Comparison of ENCODE assay signal across 9 cellular contexts in genomic region chr10:103645141-103646054, GRCh38.
DNase-seq lines count a peak whose midpoint lies in the region; ATAC-seq and TF ChIP-seq lines count a peak whose summit lies in the region.
"Had no signal": no experiment of that assay in that cellular context is flagged by ENCODE, and none has a peak within 500 bp of the region (broad histone marks: within the 10 kb centered on the region; RNA-seq: fewer than 3 reads in every experiment).

No MANE protein-coding gene starts in this region.

- no peaks in the 10 kb centered on the region for H3K9me3 Mint-ChIP-seq in activated CD4-positive, alpha-beta memory T cell treated with anti-CD3 and anti-CD28 coated beads for 36 hours
- H3K9me3 Mint-ChIP-seq in immature natural killer cell, result no peaks in the 10 kb centered on the region

- H3K9me3 ChIP-seq in IMR-90 (ENCODE audit: control insufficient read depth, insufficient read depth, low read length), result no peaks in the 10 kb centered on the region
- H3K9me3 ChIP-seq in tibial artery, result no peaks in the 10 kb centered on the region

- peaks cover 65% of the 10 kb centered on the region for H3K9me1 ChIP-seq in IMR-90 (ENCODE audit: insufficient read depth, low read length)

- dilution Hi-C loops in IMR-90 (cut with HindIII; ENCODE audit: low sequenced_read_pairs, unreplicated experiment), result no loop called here

- H3K27me3 ChIP-seq in IMR-90 (ENCODE audit: control insufficient read depth, insufficient read depth, low read length) (no peaks in the 10 kb centered on the region), tibial artery (no peaks in the 10 kb centered on the region)

- peak overlapping the region in 1 of 2 experiments; percentile 31; a peak in 2 of 4 replicates for H4K8ac ChIP-seq in IMR-90 (ENCODE audit: low read depth in 2 of 2, low read length in 2 of 2)

- WGBS in IMR-90 (ENCODE audit: extremely low coverage in 2 of 2, insufficient read length in 1 of 2), 2 experiments, result 12% methylated on average over 5 of the region's 12 CpGs; no CpG with 5 or more reads in 1 of the 2 experiments

- peak; percentile 99 for DNase-seq in IMR-90
- DNase-seq in astrocyte of the spinal cord (ENCODE audit: low read depth, low spot score), result peak; percentile 86
- peak; percentile 52 to 59 for DNase-seq in left colon
- peak; percentile 78 to 86 for DNase-seq in tibial artery
- DNase-seq in stimulated activated naive CD4-positive, alpha-beta T cell treated with Interleukin-2 at 50 U/mL for 16 hours (lab: John Stamatoyannopoulos, UW), result no peak
- DNase-seq in activated CD4-positive, alpha-beta memory T cell treated with anti-CD3 and anti-CD28 coated beads for 36 hours, result no peak
- DNase-seq in immature natural killer cell, result no peak
- DNase-seq: SW 1271 had no signal

- H3K36me3 ChIP-seq in IMR-90 (ENCODE audit: control insufficient read depth, insufficient read depth, low read length), result peaks cover 18% of the 10 kb centered on the region
- peaks cover 0 to 21% (median 4%) of the 10 kb centered on the region in 3 donors for H3K36me3 ChIP-seq in tibial artery

- peak; percentile 86 for ATAC-seq in IMR-90 (ENCODE audit: low read depth)
- peak; percentile 15 for ATAC-seq in left colon
- no peak for ATAC-seq in HG03108 (IDR thresholded peaks at IDR 0.05; ENCODE audit: unreplicated experiment)

- H4K20me1 ChIP-seq in IMR-90 (ENCODE audit: insufficient read depth, low read length), result peaks cover 71% of the 10 kb centered on the region

- H4K5ac ChIP-seq in IMR-90 (ENCODE audit: low read depth, low read length), result no peak overlapping the region

- H2AK5ac ChIP-seq in IMR-90 (ENCODE audit: low read depth, low read length), result peak overlapping the region; percentile 66

- no peak overlapping the region for H3K56ac ChIP-seq in IMR-90 (ENCODE audit: extremely low read depth, insufficient read depth, low read length)

- no peak overlapping the region for H3K27ac Mint-ChIP-seq in activated CD4-positive, alpha-beta memory T cell treated with anti-CD3 and anti-CD28 coated beads for 36 hours
- H3K27ac Mint-ChIP-seq in immature natural killer cell, result no peak overlapping the region

- H2BK15ac ChIP-seq in IMR-90 (ENCODE audit: low read depth, low read length), result no peak overlapping the region; the same call in 2 of the 3 replicates

- H3K79me1 ChIP-seq in IMR-90 (ENCODE audit: low read depth in 1 of 2, low read length in 2 of 2), result peaks cover 61 to 96% of the 10 kb centered on the region in 2 experiments

- peak overlapping the region; percentile 48 for H2BK5ac ChIP-seq in IMR-90 (ENCODE audit: low read depth, low read length, poor library complexity, severe bottlenecking)

- no peak overlapping the region for H3K4me3 ChIP-seq in IMR-90 (ENCODE audit: insufficient read depth, low read depth, low read length)
- no peak overlapping the region for H3K4me3 ChIP-seq in astrocyte of the spinal cord (ENCODE audit: low read depth, low read length)
- no peak overlapping the region for H3K4me3 ChIP-seq in tibial artery

- peak overlapping the region; percentile 16 for H2BK120ac ChIP-seq in IMR-90 (ENCODE audit: low read depth, low read length)

- H3K27me3 Mint-ChIP-seq in activated CD4-positive, alpha-beta memory T cell treated with anti-CD3 and anti-CD28 coated beads for 36 hours, result no peaks in the 10 kb centered on the region
- H3K27me3 Mint-ChIP-seq in immature natural killer cell (ENCODE audit: low read depth in 3 of 3), result peaks cover 0 to 5% (median 3%) of the 10 kb centered on the region in 3 donors

- H3K9ac ChIP-seq in IMR-90 (ENCODE audit: low read depth, low read length), result no peak overlapping the region

- peak overlapping the region; percentile 70 for H2AK9ac ChIP-seq in IMR-90 (replicated peaks; ENCODE audit: low read depth, low read length, poor library complexity)

- peak overlapping the region; percentile 4; the same call in 1 of the 2 replicates for H3K4me2 ChIP-seq in IMR-90 (ENCODE audit: low read depth, low read length)

- CTCF ChIA-PET in IMR-90 (lab: Yijun Ruan, JAX), result interaction anchor here (1.3 kb wide), 1 partner anchor 41 kb away, joined by 3 read pairs; no protein-coding TSS in a partner anchor
- CTCF ChIA-PET in activated CD4-positive, alpha-beta memory T cell treated with anti-CD3 and anti-CD28 coated beads for 36 hours (lab: Charles Lee), result interaction anchor here (1.5 to 2.2 kb wide), 2 partner anchors 41 kb away, joined by 5 to 8 read pairs; no protein-coding TSS in a partner anchor

- no peak overlapping the region; the same call in 1 of the 2 replicates for H3K23ac ChIP-seq in IMR-90 (ENCODE audit: low read depth, low read length)

- peak; percentile 55; the same call in 1 of the 2 replicates for TF ChIP-seq POLR2A in IMR-90 (IDR thresholded peaks at IDR 0.05; ENCODE audit: low read depth, low read length)

- peak overlapping the region; percentile 53 for H2AFZ ChIP-seq in IMR-90 (replicated peaks; ENCODE audit: low read length, poor library complexity)

- POLR2A ChIA-PET in IMR-90 (lab: Charles Lee; ENCODE audit: unreplicated experiment), result interaction anchor here (1.3 kb wide), 1 partner anchor 11 kb away, joined by 3 read pairs; no protein-coding TSS in a partner anchor
- POLR2A ChIA-PET in activated CD4-positive, alpha-beta memory T cell treated with anti-CD3 and anti-CD28 coated beads for 36 hours (lab: Charles Lee), result no interaction called here

- TF ChIP-seq CTCF in IMR-90 (conservative IDR thresholded peaks at IDR 0.05; ENCODE audit: low read depth, low read length), result no peak
- no peak for TF ChIP-seq CTCF in astrocyte of the spinal cord (IDR thresholded peaks at IDR 0.05; ENCODE audit: low read depth, low read length)
- no peak for TF ChIP-seq CTCF in tibial artery (IDR thresholded peaks at IDR 0.05)

- 0 out of 2 replicates have a peak overlapping the region, but pooled peaks have one; percentile 3 for H2BK20ac ChIP-seq in IMR-90 (ENCODE audit: low read depth, low read length)

- H4K91ac ChIP-seq in IMR-90 (ENCODE audit: insufficient read depth, low read depth, low read length), result no peak overlapping the region; the same call in 1 of the 2 replicates

- H3K36me3 Mint-ChIP-seq in activated CD4-positive, alpha-beta memory T cell treated with anti-CD3 and anti-CD28 coated beads for 36 hours, result no peaks in the 10 kb centered on the region
- no peaks in the 10 kb centered on the region for H3K36me3 Mint-ChIP-seq in immature natural killer cell

- peak overlapping the region; percentile 4; the same call in 1 of the 2 replicates for H3K18ac ChIP-seq in IMR-90 (ENCODE audit: low read depth, low read length)

- no TSS peak for BruUV-seq in IMR-90 (replicated peaks; lab: Mats Ljungman, UMichigan)

- no peak for TF ChIP-seq RAD21 in IMR-90 (IDR thresholded peaks at IDR 0.05; ENCODE audit: low read length)

- H3K4me1 ChIP-seq in IMR-90 (ENCODE audit: control insufficient read depth, insufficient read depth, low read length), result peaks cover 33% of the 10 kb centered on the region
- peaks cover 4 to 73% (median 66%) of the 10 kb centered on the region in 4 donors for H3K4me1 ChIP-seq in tibial artery

- no peaks in the 10 kb centered on the region for H3K4me1 Mint-ChIP-seq in activated CD4-positive, alpha-beta memory T cell treated with anti-CD3 and anti-CD28 coated beads for 36 hours (ENCODE audit: low read depth)
- no peaks in the 10 kb centered on the region for H3K4me1 Mint-ChIP-seq in immature natural killer cell

- H3K4me3 Mint-ChIP-seq in activated CD4-positive, alpha-beta memory T cell treated with anti-CD3 and anti-CD28 coated beads for 36 hours, result no peak overlapping the region
- no peak overlapping the region for H3K4me3 Mint-ChIP-seq in immature natural killer cell

- intact Hi-C loops in IMR-90 (cut with micrococcal nuclease), result loop anchor here (2.0 kb wide), 1 partner anchor 15 kb away; no protein-coding TSS in a partner anchor
- intact Hi-C loops in left colon (cut with DNase I, micrococcal nuclease), result no loop called here
- intact Hi-C loops in tibial artery (cut with DNase I; ENCODE audit: low total_unique reads), result no loop called here
- intact Hi-C loops in activated CD4-positive, alpha-beta memory T cell treated with anti-CD3 and anti-CD28 coated beads for 36 hours (cut with micrococcal nuclease), result no loop called here

- peak overlapping the region; percentile 59 for H3K27ac ChIP-seq in IMR-90 (ENCODE audit: insufficient read depth, low read length)
- peak overlapping the region; percentile 61 to 72 for H3K27ac ChIP-seq in tibial artery

- H3K4ac ChIP-seq in IMR-90 (ENCODE audit: low read depth, low read length), result peak overlapping the region; percentile 63

- in situ Hi-C loops in IMR-90 (cut with MboI; ENCODE audit: low sequenced_read_pairs) (no loop called here), astrocyte of the spinal cord (cut with HindIII; ENCODE audit: low sequenced_read_pairs) (no loop called here)

- peak overlapping the region; percentile 88 for H3K14ac ChIP-seq in IMR-90 (replicated peaks; ENCODE audit: low read depth, low read length)

TF ChIP-seq in IMR-90, 13 proteins besides CTCF, POLR2A, EP300 and RAD21 (continues in another document):
- TF ChIP-seq SMC3 (IDR thresholded peaks at IDR 0.05; ENCODE audit: low read depth, low read length) (no peak), CEBPB (IDR thresholded peaks at IDR 0.05; ENCODE audit: low read depth, low read length) (peak; percentile 92), RFX5 (IDR thresholded peaks at IDR 0.05; ENCODE audit: low read depth, low read length) (peak; percentile 96), BHLHE40 (IDR thresholded peaks at IDR 0.05; ENCODE audit: low read depth, low read length) (peak; percentile 3; the same call in 1 of the 2 replicates), ELK1 (IDR thresholded peaks at IDR 0.05; ENCODE audit: borderline replicate concordance, low read depth, low read length) (no peak), MXI1 (IDR thresholded peaks at IDR 0.05; ENCODE audit: borderline replicate concordance, low read depth, low read length) (no peak), FOS (IDR thresholded peaks at IDR 0.05; ENCODE audit: low read depth, low read length) (peak; percentile 78), MAZ (IDR thresholded peaks at IDR 0.05; ENCODE audit: borderline replicate concordance, low read depth, low read length) (peak; percentile 12; the same call in 1 of the 2 replicates), MAFK (IDR thresholded peaks at IDR 0.05; ENCODE audit: low read depth, low read length) (no peak)

Comparison
In these comparisons a context has a peak if more than half of its experiments do, and no peak if none do; other contexts are left out.
1. DNase-seq: peak in IMR-90 (single experiment), astrocyte of the spinal cord (single experiment), left colon (2 of 2) and tibial artery (2 of 2); none in stimulated activated naive CD4-positive, alpha-beta T cell treated with Interleukin-2 at 50 U/mL for 16 hours (single experiment), activated CD4-positive, alpha-beta memory T cell treated with anti-CD3 and anti-CD28 coated beads for 36 hours (single experiment) and immature natural killer cell (0 of 3).